ENCODE assay signal across 18 cellular contexts in genomic region chr3:134663646-134664456, GRCh38. TPM values are rescaled to one million over a fixed set of nuclear protein-coding genes. Genes with fewer than 3 reads are reported as not detected.
DNase-seq lines count a peak whose midpoint lies in the region; ATAC-seq and TF ChIP-seq lines count a peak whose summit lies in the region.
"Had no signal": no experiment of that assay in that cellular context is flagged by ENCODE, and none has a peak within 500 bp of the region (broad histone marks: within the 10 kb centered on the region; RNA-seq: fewer than 3 reads in every experiment).

No MANE protein-coding gene starts in this region.

- H3K27ac ChIP-seq in GM23338 (ENCODE audit: low read depth) (no peak overlapping the region), left ventricle myocardium inferior (replicated peaks) (peak overlapping the region; percentile 56), sigmoid colon (peak overlapping the region in 3 of 4 donors; percentile 22 to 41 (median 31))
- H3K27ac ChIP-seq: SJSA1, thyroid gland had no signal

- no peaks in the 10 kb centered on the region for H3K36me3 Mint-ChIP-seq in GM23338 (ENCODE audit: low read depth)
- H3K36me3 Mint-ChIP-seq: activated CD4-positive, alpha-beta memory T cell treated with anti-CD3 and anti-CD28 coated beads for 36 hours; CD4-positive, CD25-positive, alpha-beta regulatory T cell had no signal

- H3K4me2 ChIP-seq in GM23338 = no peak overlapping the region

- H3F3A ChIP-seq in GM23338 (replicated peaks; ENCODE audit: low read depth) = no peaks in the 10 kb centered on the region

- TF ChIP-seq POLR2A in sigmoid colon (IDR thresholded peaks at IDR 0.05) = no peak

- intact Hi-C loops in left ventricle myocardium inferior (cut with micrococcal nuclease) = no loop called here
- intact Hi-C loops in sigmoid colon (cut with DNase I) = no loop called here

- no peak overlapping the region for H2AFZ ChIP-seq in GM23338

- H3K9me3 ChIP-seq in left ventricle myocardium inferior (replicated peaks) (no peaks in the 10 kb centered on the region), sigmoid colon (no peaks in the 10 kb centered on the region)
- H3K9me3 ChIP-seq: mucosa of descending colon, SJSA1, thyroid gland had no signal

- no peak for TF ChIP-seq EP300 in sigmoid colon (IDR thresholded peaks at IDR 0.05)

- H3K27ac Mint-ChIP-seq in GM23338 = no peak overlapping the region
- H3K27ac Mint-ChIP-seq: activated CD4-positive, alpha-beta memory T cell treated with anti-CD3 and anti-CD28 coated beads for 36 hours; activated T-helper 17 cell treated with anti-CD3 and anti-CD28 coated beads, Interleukin-2, amount 50 U/mL, for 72 hours; CD4-positive, CD25-positive, alpha-beta regulatory T cell had no signal

- H3K4me1 ChIP-seq in GM23338 (ENCODE audit: insufficient read depth) (no peaks in the 10 kb centered on the region), left ventricle myocardium inferior (peaks cover 49% of the 10 kb centered on the region), sigmoid colon (peaks cover 0 to 12% (median 10%) of the 10 kb centered on the region in 4 donors)

- no peak for DNase-seq in GM23338 (ENCODE audit: low spot score)
- peak; percentile 49 for DNase-seq in amniotic epithelial cell (ENCODE audit: low read depth)
- no peak for DNase-seq in left ventricle myocardium inferior
- DNase-seq in sigmoid colon = no peak
- DNase-seq in dedifferentiated amniotic fluid mesenchymal stem cell (ENCODE audit: extremely low spot score) = no peak
- no peak for DNase-seq in NCI-H128 (lab: John Stamatoyannopoulos, UW; ENCODE audit: unreplicated experiment)
- DNase-seq in effector CD4-positive, alpha-beta T cell = no peak
- DNase-seq: activated CD4-positive, alpha-beta memory T cell treated with anti-CD3 and anti-CD28 coated beads for 36 hours; CD4-positive, CD25-positive, alpha-beta regulatory T cell; effector memory CD4-positive, alpha-beta T cell; mucosa of descending colon; NCI-H2171; stimulated activated CD4-positive, alpha-beta T cell treated with anti-CD3 and anti-CD28 coated beads, Interleukin-1b, Interleukin-23, amount 100 ng/mL, for 48 hours; stimulated activated CD8-positive, alpha-beta memory T cell treated with anti-CD3 and anti-CD28 coated beads, Interleukin-4, amount 100 ng/mL, for 48 hours; thyroid gland had no signal

- no peak overlapping the region for H3K4me3 ChIP-seq in GM23338
- no peak overlapping the region for H3K4me3 ChIP-seq in left ventricle myocardium inferior
- no peak overlapping the region for H3K4me3 ChIP-seq in sigmoid colon
- H3K4me3 ChIP-seq: mucosa of descending colon, SJSA1, thyroid gland had no signal

- no peaks in the 10 kb centered on the region for H3K79me2 ChIP-seq in GM23338 (replicated peaks; ENCODE audit: insufficient read depth)

- H3K27me3 ChIP-seq in GM23338 (ENCODE audit: insufficient read depth) (no peaks in the 10 kb centered on the region), left ventricle myocardium inferior (ENCODE audit: low read depth) (no peaks in the 10 kb centered on the region), sigmoid colon (no peaks in the 10 kb centered on the region)
- H3K27me3 ChIP-seq: SJSA1, thyroid gland had no signal

- WGBS in sigmoid colon, 2 donors = 87 to 88% methylated on average over 8 of the region's 8 CpGs

- no peaks in the 10 kb centered on the region for H3K9me3 Mint-ChIP-seq in GM23338
- H3K9me3 Mint-ChIP-seq: activated CD4-positive, alpha-beta memory T cell treated with anti-CD3 and anti-CD28 coated beads for 36 hours had no signal

- H3K36me3 ChIP-seq in GM23338 (ENCODE audit: insufficient read depth) = no peaks in the 10 kb centered on the region
- H3K36me3 ChIP-seq in left ventricle myocardium inferior = no peaks in the 10 kb centered on the region
- no peaks in the 10 kb centered on the region for H3K36me3 ChIP-seq in sigmoid colon
- H3K36me3 ChIP-seq: SJSA1, thyroid gland had no signal

- TF ChIP-seq CTCF in GM23338 (conservative IDR thresholded peaks at IDR 0.05; ENCODE audit: low read depth in 2 of 2) (no peak), left ventricle myocardium inferior (IDR thresholded peaks at IDR 0.05; ENCODE audit: borderline replicate concordance) (no peak), sigmoid colon (IDR thresholded peaks at IDR 0.05) (no peak)

- H4K20me1 ChIP-seq in GM23338 (replicated peaks; ENCODE audit: insufficient read depth) = no peaks in the 10 kb centered on the region

- peaks cover 10% of the 10 kb centered on the region for H3K27me3 Mint-ChIP-seq in GM23338 (ENCODE audit: insufficient read depth, low read depth, poor library complexity)

- ATAC-seq in GM23338 (peak; percentile 47), HG02623 (IDR thresholded peaks at IDR 0.05; ENCODE audit: unreplicated experiment) (no peak)
- ATAC-seq: activated T-helper 17 cell treated with anti-CD3 and anti-CD28 coated beads, Interleukin-2, amount 50 U/mL, for 72 hours; mucosa of descending colon had no signal

- no peak overlapping the region for H3K4me3 Mint-ChIP-seq in GM23338
- H3K4me3 Mint-ChIP-seq: activated CD4-positive, alpha-beta memory T cell treated with anti-CD3 and anti-CD28 coated beads for 36 hours; activated T-helper 17 cell treated with anti-CD3 and anti-CD28 coated beads, Interleukin-2, amount 50 U/mL, for 72 hours; CD4-positive, CD25-positive, alpha-beta regulatory T cell had no signal

- H3K9me2 ChIP-seq in GM23338 (ENCODE audit: insufficient read depth) = peaks cover 3% of the 10 kb centered on the region

- no peaks in the 10 kb centered on the region; the same call in 1 of the 3 replicates for H3K4me1 Mint-ChIP-seq in GM23338
- H3K4me1 Mint-ChIP-seq: CD4-positive, CD25-positive, alpha-beta regulatory T cell had no signal

TF ChIP-seq in GM23338, 12 proteins besides CTCF, POLR2A, EP300 and RAD21:
- TF ChIP-seq STAT1 (IDR thresholded peaks at IDR 0.05; ENCODE audit: unreplicated experiment) (no peak), CREB1 (CRISPR knock-in tag; IDR thresholded peaks at IDR 0.05; ENCODE audit: low read depth) (no peak), POLR2AphosphoS5 (IDR thresholded peaks at IDR 0.05; ENCODE audit: low read depth) (no peak)

RNA-seq across cellular contexts. Expression of gene KY, which starts 13.0 kb away (rescaled TPM):
- not detected in 2 replicates for total RNA-seq in GM23338 (2014; rRNA removed; shearing (Covaris generic))
- polyA plus RNA-seq in GM23338 (2016; fragmentation: Nextera tagmentation; extraction: Ambion mirVana) (not detected in 2 replicates), sigmoid colon (under 1 TPM in 1 of 3 donors, not detected in 2; 0.13 TPM)
- total RNA-seq in left ventricle myocardium inferior (12.1 TPM), sigmoid colon (1 to 10 TPM; 1.3 to 3.9 (median 3.1) TPM)
- total RNA-seq: activated CD4-positive, alpha-beta memory T cell treated with anti-CD3 and anti-CD28 coated beads for 36 hours; activated T-helper 17 cell treated with anti-CD3 and anti-CD28 coated beads, Interleukin-2, amount 50 U/mL, for 72 hours; CD4-positive, CD25-positive, alpha-beta regulatory T cell had no signal
- polyA plus RNA-seq: CD4-positive, CD25-positive, alpha-beta regulatory T cell had no signal
